Comparison of ENCODE assay signal across 1 cellular context in the genomic region with DNA sequence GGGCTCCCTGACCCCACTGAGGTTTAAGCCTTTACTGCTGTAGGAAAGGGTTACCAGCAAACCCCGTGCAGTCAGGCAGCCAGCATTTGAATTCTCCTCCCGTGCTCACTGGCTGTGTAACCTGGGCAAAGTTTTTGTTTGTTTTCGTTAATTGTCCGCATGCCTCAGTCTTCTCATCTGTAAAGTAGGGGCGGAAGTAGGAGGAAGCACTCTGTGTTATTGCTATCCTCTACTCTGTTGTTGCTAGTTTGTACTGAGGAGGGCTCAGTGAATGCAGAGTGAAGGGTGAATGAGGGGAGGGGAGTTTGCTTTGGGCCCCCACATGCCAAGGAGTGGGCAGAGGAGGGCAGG.
TF ChIP-seq lines count a peak whose summit lies in the region.

No MANE protein-coding gene starts in this region.

TF ChIP-seq in GM23338, 12 proteins besides CTCF, POLR2A, EP300 and RAD21:
- no peak for TF ChIP-seq ZNF462 (CRISPR knock-in tag; IDR thresholded peaks at IDR 0.05)
- TF ChIP-seq JUNB (IDR thresholded peaks at IDR 0.05; ENCODE audit: unreplicated experiment), result no peak
- TF ChIP-seq ETS1 (IDR thresholded peaks at IDR 0.05), result no peak
- TF ChIP-seq, protein P1, sequence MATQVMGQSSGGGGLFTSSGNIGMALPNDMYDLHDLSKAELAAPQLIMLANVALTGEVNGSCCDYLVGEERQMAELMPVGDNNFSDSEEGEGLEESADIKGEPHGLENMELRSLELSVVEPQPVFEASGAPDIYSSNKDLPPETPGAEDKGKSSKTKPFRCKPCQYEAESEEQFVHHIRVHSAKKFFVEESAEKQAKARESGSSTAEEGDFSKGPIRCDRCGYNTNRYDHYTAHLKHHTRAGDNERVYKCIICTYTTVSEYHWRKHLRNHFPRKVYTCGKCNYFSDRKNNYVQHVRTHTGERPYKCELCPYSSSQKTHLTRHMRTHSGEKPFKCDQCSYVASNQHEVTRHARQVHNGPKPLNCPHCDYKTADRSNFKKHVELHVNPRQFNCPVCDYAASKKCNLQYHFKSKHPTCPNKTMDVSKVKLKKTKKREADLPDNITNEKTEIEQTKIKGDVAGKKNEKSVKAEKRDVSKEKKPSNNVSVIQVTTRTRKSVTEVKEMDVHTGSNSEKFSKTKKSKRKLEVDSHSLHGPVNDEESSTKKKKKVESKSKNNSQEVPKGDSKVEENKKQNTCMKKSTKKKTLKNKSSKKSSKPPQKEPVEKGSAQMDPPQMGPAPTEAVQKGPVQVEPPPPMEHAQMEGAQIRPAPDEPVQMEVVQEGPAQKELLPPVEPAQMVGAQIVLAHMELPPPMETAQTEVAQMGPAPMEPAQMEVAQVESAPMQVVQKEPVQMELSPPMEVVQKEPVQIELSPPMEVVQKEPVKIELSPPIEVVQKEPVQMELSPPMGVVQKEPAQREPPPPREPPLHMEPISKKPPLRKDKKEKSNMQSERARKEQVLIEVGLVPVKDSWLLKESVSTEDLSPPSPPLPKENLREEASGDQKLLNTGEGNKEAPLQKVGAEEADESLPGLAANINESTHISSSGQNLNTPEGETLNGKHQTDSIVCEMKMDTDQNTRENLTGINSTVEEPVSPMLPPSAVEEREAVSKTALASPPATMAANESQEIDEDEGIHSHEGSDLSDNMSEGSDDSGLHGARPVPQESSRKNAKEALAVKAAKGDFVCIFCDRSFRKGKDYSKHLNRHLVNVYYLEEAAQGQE (IDR thresholded peaks at IDR 0.05; ENCODE audit: unreplicated experiment), result no peak
- no peak for TF ChIP-seq EZH2phosphoT487 (IDR thresholded peaks at IDR 0.05; ENCODE audit: unreplicated experiment)
- TF ChIP-seq STAT1 (IDR thresholded peaks at IDR 0.05; ENCODE audit: unreplicated experiment), result no peak
- TF ChIP-seq POLR2AphosphoS5 (IDR thresholded peaks at IDR 0.05; ENCODE audit: low read depth), result no peak
- no peak for TF ChIP-seq EZH2 (IDR thresholded peaks at IDR 0.05; ENCODE audit: low read depth, unreplicated experiment)
- no peak for TF ChIP-seq ZNF331 (CRISPR knock-in tag; IDR thresholded peaks at IDR 0.05; ENCODE audit: low read depth)
- TF ChIP-seq ZNF114 (CRISPR knock-in tag; IDR thresholded peaks at IDR 0.05), result no peak
- TF ChIP-seq NANOG (IDR thresholded peaks at IDR 0.05; ENCODE audit: borderline replicate concordance), result no peak
- TF ChIP-seq CREB1 (CRISPR knock-in tag; IDR thresholded peaks at IDR 0.05; ENCODE audit: low read depth), result no peak
